ENCODE assay signal across 8 cellular contexts in the genomic region with DNA sequence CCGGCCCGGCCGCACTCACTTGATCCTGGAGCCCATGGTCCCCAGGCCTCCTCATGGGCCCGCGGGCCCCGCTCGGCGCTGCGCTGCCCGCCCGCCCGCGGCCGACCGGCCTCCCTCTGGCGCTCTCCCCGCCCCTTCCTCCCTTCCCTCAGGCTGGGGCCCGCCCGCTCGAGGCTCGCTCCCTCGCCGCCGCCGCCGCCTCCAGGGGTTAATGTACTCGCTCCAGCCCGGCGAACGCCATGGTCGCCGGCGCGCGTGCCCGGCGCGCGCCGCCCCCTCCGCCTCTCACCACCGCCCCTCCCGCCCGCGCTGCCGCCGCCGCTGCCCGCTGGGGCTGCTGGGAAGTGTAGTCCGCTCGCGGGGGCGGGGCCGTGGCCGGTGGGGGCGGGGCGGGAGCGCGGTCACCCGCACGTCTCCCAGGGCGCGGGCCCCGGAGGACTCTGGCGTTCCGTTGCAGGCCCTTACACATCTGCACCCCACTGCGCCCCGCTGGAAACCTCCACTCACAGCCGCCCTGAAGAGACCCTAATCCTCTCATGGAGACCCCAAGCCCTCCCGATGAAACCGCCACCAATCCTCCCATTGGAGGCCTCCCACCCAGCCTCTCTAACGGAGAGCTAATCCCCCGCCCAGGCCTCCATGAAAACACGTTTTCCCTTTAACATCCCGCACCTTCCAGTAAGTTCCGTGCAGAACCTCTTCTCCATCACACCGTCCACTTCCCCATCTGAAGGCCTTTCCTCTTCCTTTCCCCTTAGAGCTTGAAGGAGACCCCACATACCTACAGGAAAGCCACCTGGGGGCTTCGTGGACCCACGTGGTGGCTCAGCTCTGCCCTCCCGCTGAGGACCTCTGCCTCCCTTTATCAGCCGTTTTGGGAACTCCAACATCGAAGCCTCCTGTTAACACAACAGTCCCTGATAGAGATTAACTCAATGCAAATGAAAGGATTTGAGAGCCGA. TPM values are rescaled to one million over a fixed set of nuclear protein-coding genes. Genes with fewer than 3 reads are reported as not detected.
DNase-seq lines count a peak whose midpoint lies in the region; ATAC-seq and TF ChIP-seq lines count a peak whose summit lies in the region.

DENND1A (minus strand) TSS at position 257 of the 962 bp plus-strand sequence; CDS start at position 36, 221 bp downstream.

- peak within 1 kb of the TSS; percentile 69 for H2AFZ ChIP-seq in PC-3 (ENCODE audit: low read length)

- H3K4me1 Mint-ChIP-seq in activated T-cell treated with anti-CD3 and anti-CD28 coated beads, Interleukin-2, amount 50 U/mL, for 24 hours (ENCODE audit: low read depth) = peaks cover 38% of the 10 kb centered on the region

- H3K36me3 Mint-ChIP-seq in activated T-cell treated with anti-CD3 and anti-CD28 coated beads, Interleukin-2, amount 50 U/mL, for 24 hours (ENCODE audit: low read depth) = peaks cover 18% of the 10 kb centered on the region

- H3K9me2 ChIP-seq in PC-3 (replicated peaks; ENCODE audit: low read length) = no peaks in the 10 kb centered on the region

- POLR2A ChIA-PET in PC-3 (lab: Charles Lee; ENCODE audit: unreplicated experiment) = no interaction called here

- CTCF ChIA-PET in PC-3 (lab: Charles Lee) = no interaction called here

- H3K4me3 Mint-ChIP-seq in activated T-cell treated with anti-CD3 and anti-CD28 coated beads, Interleukin-2, amount 50 U/mL, for 24 hours = peak within 1 kb of the TSS; percentile 84

- H3K4me3 ChIP-seq in PC-3 (ENCODE audit: low read length) = peak within 1 kb of the TSS; percentile 80
- H3K4me3 ChIP-seq in muscle layer of duodenum (ENCODE audit: low read depth in 1 of 2, low read length in 2 of 2) = peak within 1 kb of the TSS; percentile 62 to 85

- H3K4me1 ChIP-seq in PC-3 (ENCODE audit: insufficient read depth, low read length) (peaks cover 73% of the 10 kb centered on the region), muscle layer of duodenum (ENCODE audit: control insufficient read depth in 1 of 2, insufficient read depth in 2 of 2, low read length in 2 of 2) (peaks cover 12 to 19% of the 10 kb centered on the region in 2 donors)

- H3K27me3 ChIP-seq in PC-3 (ENCODE audit: low read length) (no peaks in the 10 kb centered on the region), muscle layer of duodenum (ENCODE audit: low read depth, low read length) (no peaks in the 10 kb centered on the region)

- H3K79me2 ChIP-seq in PC-3 (ENCODE audit: low read length) = peaks cover 41% of the 10 kb centered on the region

- 0 out of 2 replicates have a peak, but pooled peaks cover 4% of the 10 kb centered on the region for H4K20me1 ChIP-seq in PC-3 (ENCODE audit: low read length)

- H3K9me3 ChIP-seq in PC-3 (ENCODE audit: low read length) (no peaks in the 10 kb centered on the region), muscle layer of duodenum (ENCODE audit: control insufficient read depth in 1 of 2, low read length in 2 of 2) (no peaks in the 10 kb centered on the region)

- no peak for TF ChIP-seq CTCF in PC-3 (conservative IDR thresholded peaks at IDR 0.05; ENCODE audit: low read depth, low read length)

- H3K27ac Mint-ChIP-seq in activated T-cell treated with anti-CD3 and anti-CD28 coated beads, Interleukin-2, amount 50 U/mL, for 24 hours = peak within 1 kb of the TSS; percentile 89

- intact Hi-C loops in PC-3 (cut with micrococcal nuclease) = loop anchor here (5.0 to 10.0 kb wide), 2 partner anchors 75 to 388 kb away; no protein-coding TSS in a partner anchor

- H3F3A ChIP-seq in PC-3 (ENCODE audit: low read length, unreplicated experiment) = no peaks in the 10 kb centered on the region

- peaks cover 9% of the 10 kb centered on the region for H3K27me3 Mint-ChIP-seq in activated T-cell treated with anti-CD3 and anti-CD28 coated beads, Interleukin-2, amount 50 U/mL, for 24 hours

- H3K27ac ChIP-seq in PC-3 (ENCODE audit: low read length) = peak within 1 kb of the TSS; percentile 43
- H3K27ac ChIP-seq in muscle layer of duodenum (ENCODE audit: low read length) = peak within 1 kb of the TSS; percentile 62

- peak within 1 kb of the TSS; percentile 68 for H3K9ac ChIP-seq in PC-3 (ENCODE audit: low read length)

- DNase-seq in D341Med (ENCODE audit: low spot score) = peak; percentile 99
- peak; percentile 95 for DNase-seq in HuH-7 (ENCODE audit: low spot score)
- peak; percentile 78 for DNase-seq in PC-3
- DNase-seq in activated T-cell treated with anti-CD3 and anti-CD28 coated beads, Interleukin-2, amount 50 U/mL, for 24 hours = peak; percentile 93
- DNase-seq in stimulated activated CD8-positive, alpha-beta memory T cell treated with anti-CD3 and anti-CD28 coated beads, Interleukin-7, amount 100 ng/mL, for 24 hours (ENCODE audit: low read depth) = peak; percentile 72

- peak within 1 kb of the TSS; percentile 79 for H3K4me2 ChIP-seq in PC-3 (ENCODE audit: low read length)

- no TSS peak for BruUV-seq in PC-3 (replicated peaks; lab: Mats Ljungman, UMichigan)

- H3K36me3 ChIP-seq in PC-3 (ENCODE audit: low read depth, low read length) (no peaks in the 10 kb centered on the region), muscle layer of duodenum (ENCODE audit: control insufficient read depth in 1 of 2, insufficient read depth in 2 of 2, low read length in 2 of 2) (no peaks in the 10 kb centered on the region)

- no peaks in the 10 kb centered on the region for H3K9me3 Mint-ChIP-seq in activated T-cell treated with anti-CD3 and anti-CD28 coated beads, Interleukin-2, amount 50 U/mL, for 24 hours

- ATAC-seq in GM21515 (IDR thresholded peaks at IDR 0.05; ENCODE audit: unreplicated experiment) = peak; percentile 63
- peak; percentile 53 for ATAC-seq in PC-3
- ATAC-seq in esophagus mucosa = peak; percentile 96

RNA-seq across cellular contexts. Expression of gene DENND1A, which starts in this region (rescaled TPM):
- 18.6 and 29.7 TPM in 2 replicates for total RNA-seq in PC-3 (2014; rRNA removed)
- 9.0 TPM for total RNA-seq in esophagus mucosa

Comparison
In these comparisons a context has a peak if more than half of its experiments do, and no peak if none do; other contexts are left out.
1. Peak in every context shown above with its lines: DNase-seq, ATAC-seq, H3K4me3 ChIP-seq and H3K27ac ChIP-seq.